In genomic region chr10:5004501-5004900, GRCh38 we compare ENCODE assay signal across 2 cellular contexts. TPM values are rescaled to one million over a fixed set of nuclear protein-coding genes. Genes with fewer than 3 reads are reported as not detected.
"Had no signal": no experiment of that assay in that cellular context is flagged by ENCODE, and none has a peak within 500 bp of the region (broad histone marks: within the 10 kb centered on the region; RNA-seq: fewer than 3 reads in every experiment).

No MANE protein-coding gene starts in this region.

RNA-seq across cellular contexts. Expression of gene AKR1C2, which starts 0.8 kb away (rescaled TPM):
- total RNA-seq: H7 had no signal
- polyA plus RNA-seq: IgD-negative memory B cell had no signal

RNA-seq across cellular contexts. Expression of gene AKR1C1, which starts 41.3 kb away (rescaled TPM):
- polyA plus RNA-seq: IgD-negative memory B cell had no signal
